Comparison of ENCODE assay signal across 12 cellular contexts in genomic region chrX:39974228-39974627, GRCh38.
"Had no signal": no experiment of that assay in that cellular context is flagged by ENCODE, and none has a peak within 500 bp of the region (broad histone marks: within the 10 kb centered on the region; RNA-seq: fewer than 3 reads in every experiment).

No MANE protein-coding gene starts in this region.

- H3K27me3 Mint-ChIP-seq: activated naive CD8-positive, alpha-beta T cell treated with anti-CD3 and anti-CD28 coated beads for 36 hours had no signal

- H3K9me3 ChIP-seq: pancreas had no signal

- H3K4me1 ChIP-seq: pancreas had no signal

- DNase-seq: activated CD4-positive, alpha-beta memory T cell treated with anti-CD3 and anti-CD28 coated beads, Interleukin-2, amount 10 ng/mL, durations not matched to agents 7 days and 5 days; activated CD4-positive, alpha-beta T cell treated with anti-CD3 and anti-CD28 coated beads for 1 hour; activated gamma-delta T cell treated with Interleukin-2 at 50 U/mL for 16 hours; activated naive CD8-positive, alpha-beta T cell treated with anti-CD3 and anti-CD28 coated beads for 36 hours; activated T-cell treated with anti-CD3 and anti-CD28 coated beads, Interleukin-2, amount 50 U/mL, for 48 hours; brain microvascular endothelial cell; esophagus squamous epithelium; foreskin fibroblast; left ventricle myocardium superior had no signal

- H3K27me3 ChIP-seq: brain microvascular endothelial cell, esophagus squamous epithelium, pancreas had no signal

- H3K36me3 ChIP-seq: brain microvascular endothelial cell, esophagus squamous epithelium, pancreas had no signal

- H3K4me3 Mint-ChIP-seq: activated CD4-positive, alpha-beta memory T cell treated with anti-CD3 and anti-CD28 coated beads, Interleukin-2, amount 10 ng/mL, durations not matched to agents 7 days and 5 days; activated naive CD8-positive, alpha-beta T cell treated with anti-CD3 and anti-CD28 coated beads for 36 hours; T-helper 2 cell treated with Interferon-gamma antibody and Interleukin-4, amounts not matched to agents 5 μg/mL and 100 μg/mL, for 36 hours had no signal

- H3K4me3 ChIP-seq: esophagus squamous epithelium, pancreas, skin epidermis had no signal

- H3K27ac Mint-ChIP-seq: activated CD4-positive, alpha-beta memory T cell treated with anti-CD3 and anti-CD28 coated beads, Interleukin-2, amount 10 ng/mL, durations not matched to agents 7 days and 5 days; activated naive CD8-positive, alpha-beta T cell treated with anti-CD3 and anti-CD28 coated beads for 36 hours; T-helper 2 cell treated with Interferon-gamma antibody and Interleukin-4, amounts not matched to agents 5 μg/mL and 100 μg/mL, for 36 hours had no signal

- H3K27ac ChIP-seq: brain microvascular endothelial cell, esophagus squamous epithelium, skin epidermis had no signal
